23 cellular contexts compared by ENCODE assay signal in genomic region chr7:115511330-115511729, GRCh38.
"Had no signal": no experiment of that assay in that cellular context is flagged by ENCODE, and none has a peak within 500 bp of the region (broad histone marks: within the 10 kb centered on the region; RNA-seq: fewer than 3 reads in every experiment).

No MANE protein-coding gene starts in this region.

- H3K27me3 Mint-ChIP-seq: activated naive CD8-positive, alpha-beta T cell treated with anti-CD3 and anti-CD28 coated beads, Interleukin-2, amount 10 ng/mL, durations not matched to agents 7 days and 5 days had no signal

- H3K36me3 Mint-ChIP-seq: activated naive CD8-positive, alpha-beta T cell treated with anti-CD3 and anti-CD28 coated beads, Interleukin-2, amount 10 ng/mL, durations not matched to agents 7 days and 5 days had no signal

- H3K4me1 Mint-ChIP-seq: activated naive CD8-positive, alpha-beta T cell treated with anti-CD3 and anti-CD28 coated beads, Interleukin-2, amount 10 ng/mL, durations not matched to agents 7 days and 5 days; endodermal cell; nephron had no signal

- ATAC-seq: heart right ventricle; left cardiac atrium; stimulated activated naive CD8-positive, alpha-beta T cell treated with anti-CD3 and anti-CD28 coated beads, Interleukin-15, Interleukin-2, amounts not matched to agents 100 U/mL and 50 U/mL, for 24 hours had no signal

- H3K27ac Mint-ChIP-seq: activated naive CD8-positive, alpha-beta T cell treated with anti-CD3 and anti-CD28 coated beads, Interleukin-2, amount 10 ng/mL, durations not matched to agents 7 days and 5 days; endodermal cell; nephron had no signal

- H3K4me3 ChIP-seq: heart right ventricle, ovary, prostate gland, right atrium auricular region, spleen had no signal

- H3K9me3 ChIP-seq: heart right ventricle, neutrophil, ovary, prostate gland, right atrium auricular region, spleen had no signal

- H3K27ac ChIP-seq: epithelial cell of prostate, heart right ventricle, neutrophil, ovary, prostate gland, right atrium auricular region, spleen had no signal

- H3K27me3 ChIP-seq: neutrophil, ovary, right atrium auricular region, spleen had no signal

- H3K36me3 ChIP-seq: heart right ventricle, neutrophil, ovary, prostate gland, right atrium auricular region, spleen had no signal

- H3K4me3 Mint-ChIP-seq: activated naive CD8-positive, alpha-beta T cell treated with anti-CD3 and anti-CD28 coated beads, Interleukin-2, amount 10 ng/mL, durations not matched to agents 7 days and 5 days; endodermal cell; nephron had no signal

- DNase-seq: activated CD4-positive, alpha-beta T cell treated with anti-CD3 and anti-CD28 coated beads for 1 hour; activated naive CD4-positive, alpha-beta T cell treated with Interleukin-2 at 50 U/mL for 16 hours; activated naive CD8-positive, alpha-beta T cell treated with anti-CD3 and anti-CD28 coated beads, Interleukin-2, amount 10 ng/mL, durations not matched to agents 7 days and 5 days; activated T-cell treated with anti-CD3 and anti-CD28 coated beads, Interleukin-2, amount 50 U/mL, for 48 hours; amniotic stem cell; cerebellar nuclear complex; cortex of kidney; endodermal cell; heart right ventricle; islet precursor cell; left cardiac atrium; mesenchymal stem cell; ovary; spleen; stimulated activated CD4-positive, alpha-beta T cell treated with anti-CD3 and anti-CD28 coated beads, Interleukin-4, amount 100 ng/mL, for 1 hour; stimulated activated naive CD8-positive, alpha-beta T cell treated with anti-CD3 and anti-CD28 coated beads, Interleukin-15, Interleukin-2, amounts not matched to agents 100 U/mL and 50 U/mL, for 24 hours had no signal

- H3K4me1 ChIP-seq: heart right ventricle, prostate gland, right atrium auricular region, spleen had no signal

- FAIRE-seq: bronchial epithelial cell, TTC549 had no signal

- H3K9me3 Mint-ChIP-seq: activated naive CD8-positive, alpha-beta T cell treated with anti-CD3 and anti-CD28 coated beads, Interleukin-2, amount 10 ng/mL, durations not matched to agents 7 days and 5 days; endodermal cell; nephron had no signal
